Comparison of ENCODE assay signal across 7 cellular contexts in the genomic region with DNA sequence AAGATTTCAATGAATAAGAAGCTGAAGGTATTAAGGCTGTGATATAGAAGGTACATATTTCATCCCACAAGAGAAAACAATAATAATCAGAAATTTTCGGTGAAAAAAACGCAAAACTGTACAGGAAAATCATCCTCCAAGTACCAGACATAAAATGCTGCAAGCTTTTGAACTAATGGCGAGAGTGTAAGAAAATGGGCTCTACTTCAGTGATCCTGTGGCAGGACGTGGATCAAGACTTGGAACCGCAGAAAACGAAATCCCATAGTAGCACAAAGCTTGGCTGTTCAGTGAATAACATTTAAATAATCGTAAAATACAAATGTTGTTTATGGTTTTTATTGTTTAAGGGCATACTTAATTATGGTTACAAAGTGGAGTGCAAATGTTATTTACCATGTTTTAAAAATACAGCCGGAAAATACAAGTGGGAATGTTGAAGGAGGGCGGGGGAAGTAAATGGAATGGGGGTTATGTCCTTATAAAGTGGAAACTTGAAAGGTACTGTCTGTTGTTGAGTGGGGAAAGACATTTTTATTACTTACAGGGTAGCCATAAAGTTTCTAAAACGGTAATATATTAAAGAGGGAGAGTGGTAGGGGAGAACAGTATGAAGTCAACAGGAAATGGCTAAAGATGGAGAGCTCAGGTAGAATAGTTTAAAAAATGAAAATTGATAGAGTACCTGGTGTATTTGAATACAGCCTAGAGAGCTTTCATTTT. TPM values are rescaled to one million over a fixed set of nuclear protein-coding genes. Genes with fewer than 3 reads are reported as not detected.
DNase-seq lines count a peak whose midpoint lies in the region; FAIRE-seq and TF ChIP-seq lines count a peak whose summit lies in the region.

No MANE protein-coding gene starts in this region.

- no peaks in the 10 kb centered on the region for H3K9me3 Mint-ChIP-seq in astrocyte (ENCODE audit: unreplicated experiment)

- peak overlapping the region; percentile 99 for H3K4me3 Mint-ChIP-seq in astrocyte (ENCODE audit: unreplicated experiment)

- peaks cover 16% of the 10 kb centered on the region for H3K4me1 Mint-ChIP-seq in astrocyte (ENCODE audit: low read depth, unreplicated experiment)

- H3K27ac ChIP-seq in astrocyte (ENCODE audit: low read depth, low read length) (peak overlapping the region; percentile 96), layer of hippocampus (ENCODE audit: low read depth, low read length) (peak overlapping the region; percentile 85), testis (peak overlapping the region; percentile 97 to 98)

- WGBS in testis, 2 donors, result 1 to 3% methylated on average over 10 of the region's 10 CpGs

- TF ChIP-seq CTCF in astrocyte (IDR thresholded peaks at IDR 0.05; ENCODE audit: insufficient read depth, low read depth, low read length) (no peak), testis (IDR thresholded peaks at IDR 0.05) (no peak)

- peaks cover 6% of the 10 kb centered on the region for H3K4me1 ChIP-seq in astrocyte (ENCODE audit: insufficient read depth, low read length)
- H3K4me1 ChIP-seq in testis, result peaks cover 15% of the 10 kb centered on the region

- H3K4me3 ChIP-seq in astrocyte (ENCODE audit: insufficient read depth, low read depth, low read length) (peak overlapping the region; percentile 90), testis (peak overlapping the region; percentile 96 to 99)

- peak overlapping the region; percentile 99 for H3K27ac Mint-ChIP-seq in astrocyte (ENCODE audit: unreplicated experiment)

- H3K36me3 ChIP-seq in astrocyte (ENCODE audit: insufficient read depth, low read length), result no peaks in the 10 kb centered on the region
- no peaks in the 10 kb centered on the region for H3K36me3 ChIP-seq in testis (ENCODE audit: low read depth, missing control alignments)

- H3K36me3 Mint-ChIP-seq in astrocyte (ENCODE audit: low read depth, unreplicated experiment), result no peaks in the 10 kb centered on the region

- no peaks in the 10 kb centered on the region for H3K27me3 Mint-ChIP-seq in astrocyte (ENCODE audit: low read depth, unreplicated experiment)

- H3K4me2 ChIP-seq in astrocyte (ENCODE audit: low read length), result peak overlapping the region; percentile 86

- peaks cover 39% of the 10 kb centered on the region for H4K20me1 ChIP-seq in astrocyte (ENCODE audit: insufficient read depth, low read length)

- peaks cover 65% of the 10 kb centered on the region for H3K79me2 ChIP-seq in astrocyte (ENCODE audit: insufficient read depth, low read length)

- DNase-seq in G401 (ENCODE audit: low spot score), result peak; percentile 50
- DNase-seq in NCI-H1417 (lab: John Stamatoyannopoulos, UW), result peak; percentile 37 to 90 (median 64)
- DNase-seq in astrocyte (ENCODE audit: low read depth), result peak; percentile 27
- DNase-seq in testis, result no peak
- DNase-seq in stimulated activated CD4-positive, alpha-beta T cell treated with anti-CD3 and anti-CD28 coated beads, Interleukin-4, amount 100 ng/mL, for 24 hours, result no peak
- no peak for DNase-seq in HuH-7.5 (ENCODE audit: low spot score)

- H2AFZ ChIP-seq in astrocyte (ENCODE audit: low read depth, low read length), result peak overlapping the region; percentile 95

- no peak for FAIRE-seq in astrocyte (lab: Jason Lieb, UNC)

- no peak for TF ChIP-seq POLR2A in testis (IDR thresholded peaks at IDR 0.05)

- peak overlapping the region; percentile 91 for H3K9ac ChIP-seq in astrocyte (ENCODE audit: low read length)

- in situ Hi-C loops in G401 (cut with HindIII; ENCODE audit: low sequenced_read_pairs), result no loop called here

- H3K9me3 ChIP-seq in astrocyte (ENCODE audit: insufficient read depth, low read depth, low read length) (no peaks in the 10 kb centered on the region), testis (no peaks in the 10 kb centered on the region)

- intact Hi-C loops in testis (cut with DNase I; ENCODE audit: low total_unique reads), result no loop called here

- H3K27me3 ChIP-seq in astrocyte (ENCODE audit: insufficient read depth, low read length) (no peaks in the 10 kb centered on the region), layer of hippocampus (ENCODE audit: control insufficient read depth, insufficient read depth, low read length) (peaks cover 2% of the 10 kb centered on the region), testis (no peaks in the 10 kb centered on the region)

RNA-seq across cellular contexts. Expression of gene SMIM10L1, which starts 1.1 kb away (rescaled TPM):
- total RNA-seq in G401 (2014; rRNA removed; shearing (Covaris generic)), result 10.3 and 11.4 TPM in 2 replicates
- total RNA-seq in astrocyte, result 16.3 and 16.6 TPM in 2 replicates
- total RNA-seq in testis, result 10 to 100 TPM in 1 of 2 donors, 1 to 10 TPM in 1; 7.6 to 11.0 TPM
- polyA plus RNA-seq in testis (ENCODE audit: insufficient read depth, low read depth, low replicate concordance), result 4.4 TPM

RNA-seq across cellular contexts. Expression of gene TAS2R42, which starts 14.6 kb away (rescaled TPM):
- not detected in 2 replicates for total RNA-seq in G401 (2014; rRNA removed; shearing (Covaris generic))
- not detected in 2 replicates for total RNA-seq in astrocyte
- under 1 TPM in 1 of 2 donors, not detected in 1; 0.71 TPM for total RNA-seq in testis
- polyA plus RNA-seq in testis (ENCODE audit: insufficient read depth, low read depth, low replicate concordance), result not detected

RNA-seq across cellular contexts. Expression of gene TAS2R30, which starts 37.7 kb away (rescaled TPM):
- 0.07 and 0.68 TPM in 2 replicates for total RNA-seq in G401 (2014; rRNA removed; shearing (Covaris generic))
- 1.3 and 1.7 TPM in 2 replicates for total RNA-seq in astrocyte
- 10 to 100 TPM; 11.1 to 11.3 TPM for total RNA-seq in testis
- polyA plus RNA-seq in testis (ENCODE audit: insufficient read depth, low read depth, low replicate concordance), result not detected

Comparison
In these comparisons a context has a peak if more than half of its experiments do, and no peak if none do; other contexts are left out.
1. DNase-seq: peak in G401 (single experiment), NCI-H1417 (3 of 3) and astrocyte (single experiment); none in testis (single experiment), stimulated activated CD4-positive, alpha-beta T cell treated with anti-CD3 and anti-CD28 coated beads, Interleukin-4, amount 100 ng/mL, for 24 hours (single experiment) and HuH-7.5 (single experiment).
2. Peak in every context shown above with its lines, with median percentiles within 50 percentile points of each other: H3K27ac ChIP-seq.